In genomic region chr5:32369032-32369431, GRCh38 we compare ENCODE assay signal across 28 cellular contexts.
"Had no signal": no experiment of that assay in that cellular context is flagged by ENCODE, and none has a peak within 500 bp of the region (broad histone marks: within the 10 kb centered on the region; RNA-seq: fewer than 3 reads in every experiment).

No MANE protein-coding gene starts in this region.

- H3K9me3 Mint-ChIP-seq: activated CD8-positive, alpha-beta T cell treated with anti-CD3 and anti-CD28 coated beads for 36 hours; activated naive CD4-positive, alpha-beta T cell treated with anti-CD3 and anti-CD28 coated beads for 36 hours; activated naive CD8-positive, alpha-beta T cell treated with anti-CD3 and anti-CD28 coated beads, Interleukin-2, amount 10 ng/mL, durations not matched to agents 7 days and 5 days; activated T-helper 1 cell treated with anti-CD3 and anti-CD28 coated beads, Interleukin-12 subunit alpha, Interleukin-12 subunit beta, Interleukin-2, Interleukin-4 antibody, amounts not matched to agents 30 ng/mL and 10 ng/mL and 1 ng/mL, durations not matched to agents 14 hours and 24 hours and 36 hours had no signal

- H3K27ac Mint-ChIP-seq: activated naive CD4-positive, alpha-beta T cell treated with anti-CD3 and anti-CD28 coated beads for 36 hours; activated naive CD8-positive, alpha-beta T cell treated with anti-CD3 and anti-CD28 coated beads, Interleukin-2, amount 10 ng/mL, durations not matched to agents 7 days and 5 days; activated T-helper 1 cell treated with anti-CD3 and anti-CD28 coated beads, Interleukin-12 subunit alpha, Interleukin-12 subunit beta, Interleukin-2, Interleukin-4 antibody, amounts not matched to agents 30 ng/mL and 10 ng/mL and 1 ng/mL, durations not matched to agents 14 hours and 24 hours and 36 hours had no signal

- H3K36me3 ChIP-seq: breast epithelium had no signal

- H3K27ac ChIP-seq: breast epithelium, Peyer's patch, RWPE1, SJCRH30, VCaP had no signal

- H3K4me3 Mint-ChIP-seq: activated CD8-positive, alpha-beta T cell treated with anti-CD3 and anti-CD28 coated beads for 36 hours; activated naive CD4-positive, alpha-beta T cell treated with anti-CD3 and anti-CD28 coated beads for 36 hours; activated naive CD8-positive, alpha-beta T cell treated with anti-CD3 and anti-CD28 coated beads, Interleukin-2, amount 10 ng/mL, durations not matched to agents 7 days and 5 days; activated T-helper 1 cell treated with anti-CD3 and anti-CD28 coated beads, Interleukin-12 subunit alpha, Interleukin-12 subunit beta, Interleukin-2, Interleukin-4 antibody, amounts not matched to agents 30 ng/mL and 10 ng/mL and 1 ng/mL, durations not matched to agents 14 hours and 24 hours and 36 hours had no signal

- H3K9ac ChIP-seq: SK-N-SH had no signal

- H3K27me3 ChIP-seq: breast epithelium, Peyer's patch, SJCRH30 had no signal

- H3K4me3 ChIP-seq: breast epithelium, Peyer's patch, SJCRH30 had no signal

- H3K9me3 ChIP-seq: breast epithelium, Peyer's patch, SJCRH30, SK-N-SH had no signal

- H3K27me3 Mint-ChIP-seq: activated CD8-positive, alpha-beta T cell treated with anti-CD3 and anti-CD28 coated beads for 36 hours; activated naive CD8-positive, alpha-beta T cell treated with anti-CD3 and anti-CD28 coated beads, Interleukin-2, amount 10 ng/mL, durations not matched to agents 7 days and 5 days had no signal

- DNase-seq: activated CD4-positive, alpha-beta T cell treated with anti-CD3 and anti-CD28 coated beads, Interleukin-2, amount 50 U/mL, for 1 hour; activated CD4-positive, CD25-positive, alpha-beta regulatory T cell; activated CD8-positive, alpha-beta memory T cell treated with anti-CD3 and anti-CD28 coated beads, Interleukin-2, amount 50 U/mL, for 4 hours; activated CD8-positive, alpha-beta T cell treated with anti-CD3 and anti-CD28 coated beads for 36 hours; activated gamma-delta T cell; activated naive CD4-positive, alpha-beta T cell treated with anti-CD3 and anti-CD28 coated beads for 36 hours; activated naive CD8-positive, alpha-beta T cell treated with anti-CD3 and anti-CD28 coated beads, Interleukin-2, amount 10 ng/mL, durations not matched to agents 7 days and 5 days; activated T-cell treated with anti-CD3 and anti-CD28 coated beads, Interleukin-2, amount 50 U/mL, for 1 hour; aorta; central memory CD4-positive, alpha-beta T cell; Kasumi-1; KBM-7; NCI-H1048; NCI-H146; NCI-H187 treated with DMSO at 0.1 percent for 48 hours; NCI-H2081 treated with DMSO at 0.1 percent for 48 hours; NCI-H446 treated with DMSO at 0.1 percent for 48 hours; NCI-H524 treated with DMSO at 0.1 percent for 48 hours; NCI-H748 treated with DMSO at 0.1 percent for 48 hours; Peyer's patch; Right ventricle myocardium superior; SJCRH30; SK-N-SH; T-helper 1 cell had no signal

- H3K4me2 ChIP-seq: SK-N-SH had no signal

- H3K4me1 ChIP-seq: breast epithelium, Peyer's patch, SJCRH30 had no signal

- ATAC-seq: activated CD8-positive, alpha-beta T cell treated with anti-CD3 and anti-CD28 coated beads for 36 hours had no signal
